Comparison of ENCODE assay signal across 35 cellular contexts in genomic region chr10:33396938-33397337, GRCh38.
"Had no signal": no experiment of that assay in that cellular context is flagged by ENCODE, and none has a peak within 500 bp of the region (broad histone marks: within the 10 kb centered on the region; RNA-seq: fewer than 3 reads in every experiment).

No MANE protein-coding gene starts in this region.

- H3K4me3 ChIP-seq: MG63 had no signal

- H3K27me3 ChIP-seq: MG63 had no signal

- DNase-seq: Karpas-422, Kasumi-1, MG63, MM.1S, MV-4-11, NCI-H1048, NCI-H1092, NCI-H1092 treated with DMSO at 0.1 percent for 48 hours, NCI-H1105, NCI-H1105 treated with DMSO at 0.1 percent for 48 hours, NCI-H1417, NCI-H1417 treated with DMSO at 0.1 percent for 48 hours, NCI-H1436, NCI-H1436 treated with DMSO at 0.1 percent for 48 hours, NCI-H146, NCI-H1694, NCI-H1694 treated with DMSO at 0.1 percent for 48 hours, NCI-H187, NCI-H187 treated with DMSO at 0.1 percent for 48 hours, NCI-H1930, NCI-H2029, NCI-H2029 treated with DMSO at 0.1 percent for 48 hours, NCI-H2081, NCI-H2081 treated with DMSO at 0.1 percent for 48 hours, NCI-H2107, NCI-H2171, NCI-H2171 treated with DMSO at 0.1 percent for 48 hours, NCI-H2227 treated with DMSO at 0.1 percent for 48 hours, NCI-H226, NCI-H345, NCI-H446, NCI-H446 treated with DMSO at 0.1 percent for 48 hours, NCI-H510A, NCI-H510A treated with DMSO at 0.1 percent for 48 hours, NCI-H524 had no signal

- H3K36me3 ChIP-seq: MG63 had no signal
